ENCODE assay signal across 25 cellular contexts in genomic region chr15:42578984-42579537, GRCh38.
"Had no signal": no experiment of that assay in that cellular context is flagged by ENCODE, and none has a peak within 500 bp of the region (broad histone marks: within the 10 kb centered on the region; RNA-seq: fewer than 3 reads in every experiment).

No MANE protein-coding gene starts in this region.

- ATAC-seq: foreskin keratinocyte; heart right ventricle; naive thymus-derived CD4-positive, alpha-beta T cell; pancreas; T-cell had no signal

- DNase-seq: activated CD4-positive, alpha-beta T cell treated with anti-CD3 and anti-CD28 coated beads for 4 hours; activated CD4-positive, alpha-beta T cell treated with anti-CD3 and anti-CD28 coated beads, Interleukin-2, amount 50 U/mL, for 4 hours; activated gamma-delta T cell; activated naive CD4-positive, alpha-beta T cell treated with anti-CD3 and anti-CD28 coated beads, Interleukin-2, amount 10 ng/mL, durations not matched to agents 7 days and 5 days; activated naive CD8-positive, alpha-beta T cell treated with anti-CD3 and anti-CD28 coated beads, Interleukin-2, amount 10 ng/mL, durations not matched to agents 7 days and 5 days; activated T-cell treated with anti-CD3 and anti-CD28 coated beads, Interleukin-2, amount 50 U/mL, for 24 hours; central memory CD4-positive, alpha-beta T cell; dermis blood vessel endothelial cell; effector CD4-positive, alpha-beta T cell; foreskin keratinocyte; heart right ventricle; midbrain; naive thymus-derived CD4-positive, alpha-beta T cell; pancreas; retina; stimulated activated CD4-positive, alpha-beta T cell treated with anti-CD3 and anti-CD28 coated beads, Interleukin-1b, Interleukin-23, amount 100 ng/mL, for 48 hours; stimulated activated naive CD4-positive, alpha-beta T cell; T-cell; tibial artery had no signal

- H3K4me1 ChIP-seq: breast epithelium, foreskin keratinocyte had no signal

- H3K9me3 ChIP-seq: breast epithelium, esophagus muscularis mucosa, heart right ventricle, pancreas, prostate gland, suprapubic skin, tibial artery had no signal

- H3K27ac ChIP-seq: breast epithelium, foreskin keratinocyte, pancreas, prostate gland, suprapubic skin, VCaP had no signal

- H3K27me3 ChIP-seq: breast epithelium, esophagus muscularis mucosa, heart right ventricle, pancreas, suprapubic skin, tibial artery had no signal

- H3K4me3 ChIP-seq: breast epithelium, esophagus muscularis mucosa, heart right ventricle, pancreas, prostate gland, smooth muscle cell, suprapubic skin, tibial artery had no signal

- H3K27ac Mint-ChIP-seq: activated naive CD4-positive, alpha-beta T cell treated with anti-CD3 and anti-CD28 coated beads, Interleukin-2, amount 10 ng/mL, durations not matched to agents 7 days and 5 days; activated naive CD8-positive, alpha-beta T cell treated with anti-CD3 and anti-CD28 coated beads, Interleukin-2, amount 10 ng/mL, durations not matched to agents 7 days and 5 days; activated T-cell treated with anti-CD3 and anti-CD28 coated beads, Interleukin-2, amount 50 U/mL, for 24 hours; T-cell had no signal

- H3K4me2 ChIP-seq: smooth muscle cell had no signal

- H3K36me3 ChIP-seq: breast epithelium, esophagus muscularis mucosa, heart right ventricle, pancreas, prostate gland, suprapubic skin, tibial artery had no signal

- H3K36me3 Mint-ChIP-seq: T-cell had no signal

- H3K9me3 Mint-ChIP-seq: activated naive CD4-positive, alpha-beta T cell treated with anti-CD3 and anti-CD28 coated beads, Interleukin-2, amount 10 ng/mL, durations not matched to agents 7 days and 5 days; activated naive CD8-positive, alpha-beta T cell treated with anti-CD3 and anti-CD28 coated beads, Interleukin-2, amount 10 ng/mL, durations not matched to agents 7 days and 5 days; activated T-cell treated with anti-CD3 and anti-CD28 coated beads, Interleukin-2, amount 50 U/mL, for 24 hours; naive thymus-derived CD4-positive, alpha-beta T cell; T-cell had no signal

- H3K4me3 Mint-ChIP-seq: activated naive CD8-positive, alpha-beta T cell treated with anti-CD3 and anti-CD28 coated beads, Interleukin-2, amount 10 ng/mL, durations not matched to agents 7 days and 5 days; activated T-cell treated with anti-CD3 and anti-CD28 coated beads, Interleukin-2, amount 50 U/mL, for 24 hours had no signal
